8 cellular contexts compared by ENCODE assay signal in the genomic region with DNA sequence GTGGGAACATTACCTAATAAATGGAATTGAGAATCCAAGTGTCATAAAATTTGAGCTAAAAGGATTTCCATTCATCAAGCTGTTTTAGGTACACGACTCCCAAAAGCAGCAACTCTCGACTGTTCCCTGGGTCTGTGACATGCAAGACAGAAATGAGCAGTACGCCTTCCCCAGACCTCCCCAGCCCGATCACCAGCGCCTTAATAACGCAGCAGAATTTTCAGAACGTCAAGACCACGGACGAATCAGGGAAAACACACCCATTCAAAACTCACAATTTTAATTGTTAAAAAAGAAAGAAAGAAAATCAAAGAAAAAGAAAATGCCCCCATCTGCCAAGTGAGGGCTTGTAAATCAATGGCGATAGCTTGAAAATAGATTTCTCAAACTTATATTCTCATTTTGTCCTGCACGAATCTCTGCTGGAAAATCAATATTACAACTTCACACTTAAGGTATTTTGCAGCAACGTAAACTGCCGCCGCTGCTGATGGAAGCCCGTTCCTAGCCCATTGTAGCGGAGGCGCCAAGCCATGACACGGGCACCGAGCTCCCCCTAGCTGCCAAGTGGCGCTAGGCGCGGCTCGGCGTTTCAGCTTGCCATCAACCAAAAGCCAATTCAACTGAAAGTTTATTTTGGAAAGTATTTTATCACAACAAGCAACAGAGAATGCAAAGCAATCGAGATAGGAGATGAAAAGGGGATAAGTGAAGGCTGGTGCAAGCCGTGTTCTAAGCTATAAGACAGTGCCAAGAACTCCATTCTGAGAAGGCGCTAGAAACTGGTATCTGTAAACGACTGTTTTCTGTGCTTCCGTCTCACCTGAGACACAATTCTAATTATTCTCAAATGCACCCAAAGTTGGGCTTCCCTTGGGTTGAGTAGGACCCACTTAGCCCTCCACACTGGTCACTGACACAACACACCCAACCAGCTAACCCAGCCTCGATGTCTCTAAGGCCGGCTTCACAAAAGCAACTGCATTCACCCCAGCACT. TPM values are rescaled to one million over a fixed set of nuclear protein-coding genes. Genes with fewer than 3 reads are reported as not detected.
DNase-seq lines count a peak whose midpoint lies in the region; ATAC-seq lines count a peak whose summit lies in the region.

No MANE protein-coding gene starts in this region.

- H3K9me3 Mint-ChIP-seq in effector memory CD8-positive, alpha-beta T cell = no peaks in the 10 kb centered on the region

- H3K4me1 Mint-ChIP-seq in effector memory CD8-positive, alpha-beta T cell (ENCODE audit: low read depth in 2 of 2) = peaks cover 51 to 76% of the 10 kb centered on the region in 2 donors

- H3K27me3 Mint-ChIP-seq in effector memory CD8-positive, alpha-beta T cell = no peaks in the 10 kb centered on the region

- DNase-seq in Right ventricle myocardium inferior (ENCODE audit: missing footprints) = peak; percentile 87
- DNase-seq in cardiac septum (ENCODE audit: low spot score) = no peak
- DNase-seq in NCI-H748 treated with DMSO at 0.1 percent for 48 hours (lab: John Stamatoyannopoulos, UW) = peak; percentile 64
- DNase-seq in activated CD8-positive, alpha-beta memory T cell treated with anti-CD3 and anti-CD28 coated beads for 24 hours = peak; percentile 95
- DNase-seq in effector memory CD8-positive, alpha-beta T cell = peak; percentile 86 to 91 (median 89)
- DNase-seq in midbrain (lab: John Stamatoyannopoulos, UW) = peak; percentile 85
- peak; percentile 67 to 85 for DNase-seq in stimulated activated CD8-positive, alpha-beta memory T cell treated with anti-CD3 and anti-CD28 coated beads, Interleukin-4, amount 100 ng/mL, for 1 hour (ENCODE audit: low read depth in 2 of 2, low spot score in 1 of 2)

- peak; percentile 78 for ATAC-seq in Right ventricle myocardium inferior
- ATAC-seq in HG03196 (IDR thresholded peaks at IDR 0.05; ENCODE audit: unreplicated experiment) = peak; percentile 87
- ATAC-seq in effector memory CD8-positive, alpha-beta T cell (replicated peaks) = peak; percentile 41

- peak overlapping the region; percentile 98 to 99 for H3K27ac Mint-ChIP-seq in effector memory CD8-positive, alpha-beta T cell

- H3K36me3 Mint-ChIP-seq in effector memory CD8-positive, alpha-beta T cell (ENCODE audit: insufficient read depth) = peaks cover 90% of the 10 kb centered on the region

- H3K4me3 Mint-ChIP-seq in effector memory CD8-positive, alpha-beta T cell = peak overlapping the region; percentile 99

- intact Hi-C loops in Right ventricle myocardium inferior (cut with DNase I) (no loop called here), cardiac septum (cut with DNase I) (no loop called here)

RNA-seq across cellular contexts. Expression of a gene that starts 5.5 kb away (rescaled TPM):
- total RNA-seq in Right ventricle myocardium inferior (0.14 TPM), cardiac septum (0.16 TPM)
